Comparison of ENCODE assay signal across 10 cellular contexts in the genomic region with DNA sequence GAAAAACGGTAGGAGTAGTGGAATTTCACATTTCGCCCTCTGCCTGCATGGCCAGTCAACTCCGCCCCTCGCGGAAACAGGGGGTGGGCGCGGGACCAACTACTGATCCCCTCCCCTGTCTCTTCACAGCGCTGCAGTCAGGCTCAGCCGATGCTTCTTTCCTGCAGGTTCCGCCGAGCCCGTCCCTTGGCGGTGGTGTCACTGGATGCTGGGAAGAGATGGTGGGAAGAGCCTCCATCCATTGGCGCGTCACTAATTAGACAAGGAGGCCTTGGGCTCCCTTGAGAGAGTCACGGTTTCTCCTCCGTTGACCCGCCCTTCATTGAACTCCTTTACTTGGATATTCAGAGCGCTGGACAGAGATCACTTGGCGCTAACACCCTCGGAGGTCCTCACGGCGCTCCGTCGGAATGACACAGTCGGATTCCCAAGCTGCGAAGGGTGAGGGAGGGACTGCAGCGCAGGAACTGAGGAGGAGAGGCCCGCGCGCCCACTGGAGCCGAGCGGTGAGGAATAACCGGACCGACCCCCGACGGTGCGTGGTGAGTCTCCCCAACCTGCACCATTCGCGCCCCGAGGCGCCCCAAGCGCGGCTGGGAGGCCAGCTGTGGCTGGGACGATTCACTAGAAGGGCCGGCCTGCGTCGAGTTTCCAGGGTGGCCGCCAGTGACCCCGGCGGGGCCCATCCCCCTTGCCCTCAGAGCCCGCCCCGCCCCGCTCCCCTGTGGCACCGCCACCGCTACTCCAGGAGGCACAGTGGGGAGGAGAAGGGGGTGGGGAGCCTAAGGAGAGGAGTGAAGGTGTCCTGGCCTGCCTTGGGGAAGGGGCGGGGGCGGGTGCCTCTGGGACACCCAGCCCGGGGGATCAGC. TPM values are rescaled to one million over a fixed set of nuclear protein-coding genes. Genes with fewer than 3 reads are reported as not detected.
DNase-seq lines count a peak whose midpoint lies in the region; ATAC-seq, FAIRE-seq and TF ChIP-seq lines count a peak whose summit lies in the region.
"Had no signal": no experiment of that assay in that cellular context is flagged by ENCODE, and none has a peak within 500 bp of the region (broad histone marks: within the 10 kb centered on the region; RNA-seq: fewer than 3 reads in every experiment).

No MANE protein-coding gene starts in this region.

- no peaks in the 10 kb centered on the region for H3K36me3 Mint-ChIP-seq in neural progenitor cell

- no peak overlapping the region for H3K27ac ChIP-seq in endothelial cell of umbilical vein (ENCODE audit: insufficient read depth, low read depth, low read length)
- no peak overlapping the region for H3K27ac ChIP-seq in neural progenitor cell

- H3K9me3 Mint-ChIP-seq in neural progenitor cell: peaks cover 2% of the 10 kb centered on the region

- H4K20me1 ChIP-seq in endothelial cell of umbilical vein (replicated peaks; ENCODE audit: control insufficient read depth, extremely low read depth, insufficient read depth, low read length) (no peaks in the 10 kb centered on the region), neural progenitor cell (ENCODE audit: low read depth) (no peaks in the 10 kb centered on the region)

- BruUV-seq in endothelial cell of umbilical vein (replicated peaks; lab: Mats Ljungman, UMichigan): no TSS peak

- no peaks in the 10 kb centered on the region for H3F3A ChIP-seq in neural progenitor cell (ENCODE audit: low read depth)

- ATAC-seq in HG03354 (IDR thresholded peaks at IDR 0.05; ENCODE audit: poor library complexity, severe bottlenecking, unreplicated experiment): no peak
- no peak for ATAC-seq in GM21825 (IDR thresholded peaks at IDR 0.05; ENCODE audit: unreplicated experiment)

- no peak for TF ChIP-seq POLR2A in endothelial cell of umbilical vein (IDR thresholded peaks at IDR 0.05; ENCODE audit: low read depth, low read length)

- TF ChIP-seq CTCF in endothelial cell of umbilical vein (IDR thresholded peaks at IDR 0.05; ENCODE audit: extremely low read depth in 1 of 2, insufficient read depth in 1 of 2, low read depth in 1 of 2, low read length in 2 of 2) (no peak), neural progenitor cell (IDR thresholded peaks at IDR 0.05) (no peak)

- no peak for FAIRE-seq in endothelial cell of umbilical vein (lab: Jason Lieb, UNC)

- POLR2A ChIA-PET in endothelial cell of umbilical vein (lab: Charles Lee): interaction anchor here (1.2 kb wide), 1 partner anchor 126 kb away, joined by 3 read pairs; no protein-coding TSS in a partner anchor

- H3K27ac Mint-ChIP-seq in neural progenitor cell: no peak overlapping the region

- H3K4me3 Mint-ChIP-seq in neural progenitor cell: peak overlapping the region; percentile 41

- H3K27me3 Mint-ChIP-seq in neural progenitor cell (ENCODE audit: insufficient read depth, low read depth): peaks cover 11% of the 10 kb centered on the region

- intact Hi-C loops in endothelial cell of umbilical vein (cut with micrococcal nuclease): no loop called here

- DNase-seq in NT2/D1 (ENCODE audit: low read depth, low spot score): no peak
- peak; percentile 31 for DNase-seq in endothelial cell of umbilical vein (ENCODE audit: low read depth, low spot score)
- peak; percentile 32 for DNase-seq in neural progenitor cell (ENCODE audit: low spot score)
- no peak for DNase-seq in activated CD4-positive, CD25-positive, alpha-beta regulatory T cell treated with anti-CD3 and anti-CD28 coated beads, Interleukin-2, amount 50 U/mL, for 72 hours
- DNase-seq: NCI-H1694 treated with DMSO at 0.1 percent for 48 hours had no signal

- H3K4me2 ChIP-seq in endothelial cell of umbilical vein (ENCODE audit: insufficient read depth, low read length) (no peak overlapping the region), neural progenitor cell (peak overlapping the region; percentile 38)

- no peaks in the 10 kb centered on the region for H3K4me1 ChIP-seq in ES-I3 (ENCODE audit: insufficient read depth, low read length)
- H3K4me1 ChIP-seq in NT2/D1 (ENCODE audit: insufficient read depth, insufficient read length): peaks cover 9% of the 10 kb centered on the region
- peaks cover 3% of the 10 kb centered on the region for H3K4me1 ChIP-seq in endothelial cell of umbilical vein (ENCODE audit: control insufficient read depth, extremely low read depth, insufficient read depth, low read length)
- no peaks in the 10 kb centered on the region for H3K4me1 ChIP-seq in neural progenitor cell

- H3K9me3 ChIP-seq in ES-I3 (ENCODE audit: control insufficient read depth, insufficient read depth, low read length) (no peaks in the 10 kb centered on the region), NT2/D1 (ENCODE audit: insufficient read depth, low read length) (no peaks in the 10 kb centered on the region), endothelial cell of umbilical vein (replicated peaks; ENCODE audit: control insufficient read depth, insufficient read depth, low read length) (no peaks in the 10 kb centered on the region), neural progenitor cell (ENCODE audit: low read depth) (no peaks in the 10 kb centered on the region)

- CTCF ChIA-PET in endothelial cell of umbilical vein (lab: Charles Lee): interaction anchor here (0.8 to 17.6 kb wide), 9 partner anchors 10 to 243 kb away, joined by 3 to 343 read pairs (median 23); no protein-coding TSS in a partner anchor

- dilution Hi-C loops in endothelial cell of umbilical vein (cut with MboI; ENCODE audit: extremely low pct_ligation_motif_present, low sequenced_read_pairs): no loop called here

- H3K9ac ChIP-seq in ES-I3 (ENCODE audit: low read depth, low read length) (peak overlapping the region; percentile 21; the same call in 1 of the 2 replicates), NT2/D1 (ENCODE audit: insufficient read length, low read depth) (no peak overlapping the region), endothelial cell of umbilical vein (replicated peaks; ENCODE audit: extremely low read depth, insufficient read depth, low read length) (no peak overlapping the region), neural progenitor cell (no peak overlapping the region)

- H3K27me3 ChIP-seq in NT2/D1 (ENCODE audit: insufficient read depth, insufficient read length) (peaks cover 99% of the 10 kb centered on the region), endothelial cell of umbilical vein (ENCODE audit: control insufficient read depth in 2 of 2, insufficient read depth in 2 of 2, low read length in 2 of 2) (peaks cover 26 to 58% of the 10 kb centered on the region in 2 experiments), neural progenitor cell (peaks cover 66% of the 10 kb centered on the region)

- no peaks in the 10 kb centered on the region for H3K9me1 ChIP-seq in endothelial cell of umbilical vein (replicated peaks; ENCODE audit: control insufficient read depth, extremely low read depth, insufficient read depth, low read length)

- H3K4me1 Mint-ChIP-seq in neural progenitor cell: no peaks in the 10 kb centered on the region

- H3K36me3 ChIP-seq in ES-I3 (ENCODE audit: insufficient read depth, low read length) (no peaks in the 10 kb centered on the region), NT2/D1 (ENCODE audit: insufficient read depth, insufficient read length, low read length) (no peaks in the 10 kb centered on the region), endothelial cell of umbilical vein (ENCODE audit: control insufficient read depth in 2 of 2, extremely low read depth in 1 of 2, insufficient read depth in 2 of 2, low read length in 2 of 2) (no peaks in the 10 kb centered on the region), neural progenitor cell (no peaks in the 10 kb centered on the region)

- H3K79me2 ChIP-seq in endothelial cell of umbilical vein (ENCODE audit: control insufficient read depth, insufficient read depth, low read length): no peaks in the 10 kb centered on the region
- no peaks in the 10 kb centered on the region for H3K79me2 ChIP-seq in neural progenitor cell (ENCODE audit: low read depth)

- H3K4me3 ChIP-seq in NT2/D1 (ENCODE audit: insufficient read length, low read depth) (peak overlapping the region; percentile 11), endothelial cell of umbilical vein (replicated peaks in 1 of 3; ENCODE audit: insufficient read depth in 1 of 3, low read depth in 1 of 3, low read length in 3 of 3) (no peak overlapping the region), neural progenitor cell (peak overlapping the region; percentile 13)

- no peak overlapping the region for H2AFZ ChIP-seq in endothelial cell of umbilical vein (ENCODE audit: low read depth, low read length)
- no peak overlapping the region for H2AFZ ChIP-seq in neural progenitor cell (replicated peaks)

TF ChIP-seq in endothelial cell of umbilical vein, 7 proteins besides CTCF, POLR2A, EP300 and RAD21:
- no peak for TF ChIP-seq POLR2AphosphoS5 (IDR thresholded peaks at IDR 0.05; ENCODE audit: insufficient read depth, low read depth, low read length)
- TF ChIP-seq EZH2 (IDR thresholded peaks at IDR 0.05; ENCODE audit: borderline replicate concordance, low read depth, low read length, severe bottlenecking): peak; percentile 96
- TF ChIP-seq GATA2 (IDR thresholded peaks at IDR 0.05; ENCODE audit: insufficient read depth, insufficient read length, low read depth, low read length): no peak
- TF ChIP-seq MYC (IDR thresholded peaks at IDR 0.05; ENCODE audit: low read depth, low read length): no peak
- TF ChIP-seq, protein P1, sequence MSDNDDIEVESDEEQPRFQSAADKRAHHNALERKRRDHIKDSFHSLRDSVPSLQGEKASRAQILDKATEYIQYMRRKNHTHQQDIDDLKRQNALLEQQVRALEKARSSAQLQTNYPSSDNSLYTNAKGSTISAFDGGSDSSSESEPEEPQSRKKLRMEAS (IDR thresholded peaks at IDR 0.05; ENCODE audit: insufficient read depth, insufficient read length): no peak

RNA-seq across cellular contexts. Expression of a gene that starts 11.2 kb away (rescaled TPM):
- total RNA-seq in endothelial cell of umbilical vein (1.7 and 2.7 TPM in 2 replicates), neural progenitor cell (ENCODE audit: low replicate concordance) (0.19 TPM in 1 of 2 replicates, not detected in the other)
- polyA plus RNA-seq in endothelial cell of umbilical vein: 0.81 and 1.3 TPM in 2 replicates
- polyA plus RNA-seq in endothelial cell of umbilical vein (2011; cell fraction: cytosol; rRNA removed): 1.1 and 1.4 TPM in 2 replicates
- polyA plus RNA-seq in endothelial cell of umbilical vein (2011; cell fraction: nucleus; rRNA removed): 2.5 and 3.1 TPM in 2 replicates
- 2.5 TPM in 2 replicates for polyA plus RNA-seq in endothelial cell of umbilical vein (2012)
- polyA minus RNA-seq in endothelial cell of umbilical vein: 1.0 and 2.7 TPM in 2 replicates
- not detected for polyA minus RNA-seq in endothelial cell of umbilical vein (2011; cell fraction: cytosol; rRNA and poly(A)+ RNA removed)
- 0.38 and 1.5 TPM in 2 replicates for polyA minus RNA-seq in endothelial cell of umbilical vein (2011; cell fraction: nucleus; rRNA and poly(A)+ RNA removed)
- total RNA-seq: fibroblast of lung, myocyte had no signal
- polyA plus RNA-seq: fibroblast of lung had no signal

Comparison
In these comparisons a context has a peak if more than half of its experiments do, and no peak if none do; other contexts are left out.
1. DNase-seq: peak in endothelial cell of umbilical vein (single experiment) and neural progenitor cell (single experiment); none in NT2/D1 (single experiment) and activated CD4-positive, CD25-positive, alpha-beta regulatory T cell treated with anti-CD3 and anti-CD28 coated beads, Interleukin-2, amount 50 U/mL, for 72 hours (single experiment).
2. H3K4me3 ChIP-seq: peak in NT2/D1 (single experiment) and neural progenitor cell (single experiment); none in endothelial cell of umbilical vein (0 of 3).